16 cellular contexts compared by ENCODE assay signal in genomic region chr14:69042309-69043006, GRCh38.
DNase-seq lines count a peak whose midpoint lies in the region; ATAC-seq and TF ChIP-seq lines count a peak whose summit lies in the region.
"Had no signal": no experiment of that assay in that cellular context is flagged by ENCODE, and none has a peak within 500 bp of the region (broad histone marks: within the 10 kb centered on the region; RNA-seq: fewer than 3 reads in every experiment).

No MANE protein-coding gene starts in this region.

- intact Hi-C loops in dorsolateral prefrontal cortex (cut with DNase I): no loop called here

- H3K4me1 ChIP-seq in muscle layer of duodenum (ENCODE audit: control insufficient read depth in 1 of 2, insufficient read depth in 2 of 2, low read length in 2 of 2): peaks cover 29 to 60% of the 10 kb centered on the region in 2 donors
- peaks cover 58 to 97% of the 10 kb centered on the region in 2 donors for H3K4me1 ChIP-seq in thoracic aorta (ENCODE audit: control insufficient read depth in 1 of 2, low read depth in 2 of 2)

- peak; percentile 37 for DNase-seq in NCI-H82 treated with DMSO at 0.1 percent for 48 hours (lab: John Stamatoyannopoulos, UW; ENCODE audit: unreplicated experiment)
- no peak for DNase-seq in dorsolateral prefrontal cortex
- no peak for DNase-seq in thoracic aorta (ENCODE audit: low spot score)
- DNase-seq in GM19238 (ENCODE audit: insufficient read length, low spot score): no peak
- no peak for DNase-seq in DMS 273 treated with DMSO at 0.1 percent for 48 hours (lab: John Stamatoyannopoulos, UW)
- DNase-seq in DMS79 (lab: John Stamatoyannopoulos, UW): no peak
- DNase-seq: activated CD4-positive, CD25-positive, alpha-beta regulatory T cell; activated naive CD4-positive, alpha-beta T cell treated with anti-CD3 and anti-CD28 coated beads, Interleukin-2, amount 10 ng/mL, durations not matched to agents 7 days and 5 days; erythroblast; NCI-H1105 treated with DMSO at 0.1 percent for 48 hours; NCI-H345; stimulated activated CD4-positive, alpha-beta T cell treated with anti-CD3 and anti-CD28 coated beads, Interleukin-1b, Interleukin-23, amount 100 ng/mL, for 48 hours; stimulated activated CD8-positive, alpha-beta memory T cell treated with anti-CD3 and anti-CD28 coated beads, Interleukin-4, amount 100 ng/mL, for 48 hours had no signal

- no peak for ATAC-seq in thoracic aorta (ENCODE audit: insufficient number of reproducible peaks, low FRiP score, low read depth)
- no peak for ATAC-seq in GM18511 (IDR thresholded peaks at IDR 0.05; ENCODE audit: unreplicated experiment)

- H3K27me3 ChIP-seq in dorsolateral prefrontal cortex (peaks cover 0 to 41% (median 0%) of the 10 kb centered on the region in 45 donors), muscle layer of duodenum (ENCODE audit: low read depth, low read length) (no peaks in the 10 kb centered on the region), thoracic aorta (replicated peaks; ENCODE audit: insufficient read depth) (no peaks in the 10 kb centered on the region)

- H3K36me3 ChIP-seq in muscle layer of duodenum (ENCODE audit: control insufficient read depth in 1 of 2, insufficient read depth in 2 of 2, low read length in 2 of 2): peaks cover 0 to 4% of the 10 kb centered on the region in 2 donors
- H3K36me3 ChIP-seq in thoracic aorta: no peaks in the 10 kb centered on the region

- H3K27ac ChIP-seq in dorsolateral prefrontal cortex (peak overlapping the region in 40 of 59 donors; percentile 6 to 85 (median 56)), muscle layer of duodenum (ENCODE audit: low read length) (peak overlapping the region; percentile 58), thoracic aorta (peak overlapping the region; percentile 94 to 97)
- H3K27ac ChIP-seq: parathyroid adenoma had no signal

- TF ChIP-seq CTCF in dorsolateral prefrontal cortex (IDR thresholded peaks at IDR 0.05 in 54 of 56, conservative IDR thresholded peaks at IDR 0.05 in 2 of 56; ENCODE audit: low read depth in 1 of 56, partially characterized antibody in 56 of 56) (no peak), thoracic aorta (IDR thresholded peaks at IDR 0.05) (no peak)

- H3K9me3 ChIP-seq in muscle layer of duodenum (ENCODE audit: control insufficient read depth in 1 of 2, low read length in 2 of 2): no peaks in the 10 kb centered on the region
- no peaks in the 10 kb centered on the region for H3K9me3 ChIP-seq in thoracic aorta

- H3K4me3 ChIP-seq in dorsolateral prefrontal cortex (peak overlapping the region in 10 of 59 donors; percentile 1 to 29 (median 8)), muscle layer of duodenum (ENCODE audit: low read depth in 1 of 2, low read length in 2 of 2) (peak overlapping the region in 1 of 2 donors; percentile 22), thoracic aorta (peak overlapping the region; percentile 53)
